ENCODE assay signal across 13 cellular contexts in genomic region chr2:216665717-216666116, GRCh38. TPM values are rescaled to one million over a fixed set of nuclear protein-coding genes. Genes with fewer than 3 reads are reported as not detected.
DNase-seq lines count a peak whose midpoint lies in the region; ATAC-seq, FAIRE-seq and TF ChIP-seq lines count a peak whose summit lies in the region.
"Had no signal": no experiment of that assay in that cellular context is flagged by ENCODE, and none has a peak within 500 bp of the region (broad histone marks: within the 10 kb centered on the region; RNA-seq: fewer than 3 reads in every experiment).

No MANE protein-coding gene starts in this region.

- WGBS in esophagus muscularis mucosa: 26% methylated on average over 6 of the region's 12 CpGs

- H3K4me3 Mint-ChIP-seq in GM23338 (no peak overlapping the region), nephron progenitor cell (no peak overlapping the region)
- H3K4me3 Mint-ChIP-seq in activated CD8-positive, alpha-beta memory T cell treated with anti-CD3 and anti-CD28 coated beads, Interleukin-2, amount 10 ng/mL, durations not matched to agents 7 days and 5 days: no peak overlapping the region
- H3K4me3 Mint-ChIP-seq: CD8-positive, alpha-beta T cell had no signal

- peak; percentile 86 for ATAC-seq in GM23338
- no peak for ATAC-seq in activated CD8-positive, alpha-beta memory T cell treated with anti-CD3 and anti-CD28 coated beads, Interleukin-2, amount 10 ng/mL, durations not matched to agents 7 days and 5 days

- 0 out of 2 replicates have a peak, but pooled peaks cover 4% of the 10 kb centered on the region for H4K20me1 ChIP-seq in GM23338 (replicated peaks; ENCODE audit: insufficient read depth)

- H3K36me3 Mint-ChIP-seq in GM23338 (ENCODE audit: low read depth) (peaks cover 36% of the 10 kb centered on the region), nephron progenitor cell (ENCODE audit: low read depth) (peaks cover 18% of the 10 kb centered on the region)
- no peaks in the 10 kb centered on the region for H3K36me3 Mint-ChIP-seq in activated CD8-positive, alpha-beta memory T cell treated with anti-CD3 and anti-CD28 coated beads, Interleukin-2, amount 10 ng/mL, durations not matched to agents 7 days and 5 days
- H3K36me3 Mint-ChIP-seq: CD8-positive, alpha-beta T cell had no signal

- DNase-seq in GM23338 (ENCODE audit: low spot score) (peak; percentile 90), NCI-H510A treated with DMSO at 0.1 percent for 48 hours (lab: John Stamatoyannopoulos, UW) (peak; percentile 80), esophagus muscularis mucosa (ENCODE audit: extremely low spot score) (no peak), nephron progenitor cell (peak; percentile 69), urothelium cell line (ENCODE audit: low spot score) (no peak), SW 1271 (lab: John Stamatoyannopoulos, UW) (no peak), EL (no peak)
- DNase-seq in activated CD8-positive, alpha-beta memory T cell treated with anti-CD3 and anti-CD28 coated beads, Interleukin-2, amount 10 ng/mL, durations not matched to agents 7 days and 5 days: no peak
- DNase-seq: activated CD8-positive, alpha-beta memory T cell treated with anti-CD3 and anti-CD28 coated beads for 24 hours; CD8-positive, alpha-beta T cell; NCI-H187 had no signal

- no peaks in the 10 kb centered on the region for H3K27me3 ChIP-seq in GM23338 (ENCODE audit: insufficient read depth)
- no peaks in the 10 kb centered on the region for H3K27me3 ChIP-seq in esophagus muscularis mucosa
- H3K27me3 ChIP-seq: adrenal gland had no signal

- H3K27ac ChIP-seq in GM23338 (ENCODE audit: low read depth): 0 out of 2 replicates have a peak overlapping the region, but pooled peaks have one; percentile 63
- peak overlapping the region; percentile 55 to 70 (median 66) for H3K27ac ChIP-seq in esophagus muscularis mucosa (replicated peaks in 1 of 4)
- H3K27ac ChIP-seq: adrenal gland had no signal

- H3K27me3 Mint-ChIP-seq in GM23338 (ENCODE audit: insufficient read depth, low read depth, poor library complexity): peaks cover 20% of the 10 kb centered on the region
- H3K27me3 Mint-ChIP-seq in nephron progenitor cell (ENCODE audit: low read depth, poor library complexity): peaks cover 4% of the 10 kb centered on the region
- H3K27me3 Mint-ChIP-seq in activated CD8-positive, alpha-beta memory T cell treated with anti-CD3 and anti-CD28 coated beads, Interleukin-2, amount 10 ng/mL, durations not matched to agents 7 days and 5 days: peaks cover 2% of the 10 kb centered on the region

- H3K27ac Mint-ChIP-seq in GM23338 (no peak overlapping the region), nephron progenitor cell (no peak overlapping the region)
- H3K27ac Mint-ChIP-seq in activated CD8-positive, alpha-beta memory T cell treated with anti-CD3 and anti-CD28 coated beads, Interleukin-2, amount 10 ng/mL, durations not matched to agents 7 days and 5 days: no peak overlapping the region
- H3K27ac Mint-ChIP-seq: CD8-positive, alpha-beta T cell had no signal

- H3K4me3 ChIP-seq in GM23338 (no peak overlapping the region), esophagus muscularis mucosa (no peak overlapping the region)
- H3K4me3 ChIP-seq: adrenal gland had no signal

- H3K4me1 Mint-ChIP-seq in GM23338: peaks cover 22% of the 10 kb centered on the region
- H3K4me1 Mint-ChIP-seq in nephron progenitor cell: peaks cover 29% of the 10 kb centered on the region
- no peaks in the 10 kb centered on the region for H3K4me1 Mint-ChIP-seq in activated CD8-positive, alpha-beta memory T cell treated with anti-CD3 and anti-CD28 coated beads, Interleukin-2, amount 10 ng/mL, durations not matched to agents 7 days and 5 days

- H3F3A ChIP-seq in GM23338 (replicated peaks; ENCODE audit: low read depth): 0 out of 2 replicates have a peak, but pooled peaks cover 6% of the 10 kb centered on the region

- H3K36me3 ChIP-seq in GM23338 (ENCODE audit: insufficient read depth): 0 out of 2 replicates have a peak, but pooled peaks cover 6% of the 10 kb centered on the region
- H3K36me3 ChIP-seq in esophagus muscularis mucosa: peaks cover 0 to 34% (median 29%) of the 10 kb centered on the region in 4 donors
- H3K36me3 ChIP-seq: adrenal gland had no signal

- TF ChIP-seq EP300 in esophagus muscularis mucosa (IDR thresholded peaks at IDR 0.05): no peak

- H3K4me1 ChIP-seq in GM23338 (ENCODE audit: insufficient read depth): peaks cover 19% of the 10 kb centered on the region
- peaks cover 19 to 37% (median 25%) of the 10 kb centered on the region in 4 donors for H3K4me1 ChIP-seq in esophagus muscularis mucosa

- TF ChIP-seq CTCF in GM23338 (conservative IDR thresholded peaks at IDR 0.05; ENCODE audit: low read depth in 2 of 2): 0 out of 4 replicates have a peak, but pooled peaks of 1 of the 2 experiments have one; percentile 15
- TF ChIP-seq CTCF in esophagus muscularis mucosa (IDR thresholded peaks at IDR 0.05): peak in 1 of 3 experiments; percentile 7
- TF ChIP-seq CTCF in nephron progenitor cell (IDR thresholded peaks at IDR 0.05): no peak

- CTCF ChIA-PET in activated CD8-positive, alpha-beta memory T cell treated with anti-CD3 and anti-CD28 coated beads, Interleukin-2, amount 10 ng/mL, durations not matched to agents 7 days and 5 days (lab: Charles Lee): interaction anchor here (0.6 to 10.7 kb wide), 11 partner anchors 9 to 556 kb away, joined by 3 to 181 read pairs (median 4); partner anchors contain the start of gene XRCC5

- no peaks in the 10 kb centered on the region for H3K79me2 ChIP-seq in GM23338 (replicated peaks; ENCODE audit: insufficient read depth)

- no peaks in the 10 kb centered on the region for H3K9me2 ChIP-seq in GM23338 (ENCODE audit: insufficient read depth)

- no peak for TF ChIP-seq POLR2A in esophagus muscularis mucosa (IDR thresholded peaks at IDR 0.05; ENCODE audit: low read depth)

- H3K9me3 Mint-ChIP-seq in GM23338 (no peaks in the 10 kb centered on the region), nephron progenitor cell (no peaks in the 10 kb centered on the region)
- no peaks in the 10 kb centered on the region for H3K9me3 Mint-ChIP-seq in activated CD8-positive, alpha-beta memory T cell treated with anti-CD3 and anti-CD28 coated beads, Interleukin-2, amount 10 ng/mL, durations not matched to agents 7 days and 5 days (ENCODE audit: low read depth)
- H3K9me3 Mint-ChIP-seq: CD8-positive, alpha-beta T cell had no signal

- intact Hi-C loops in esophagus muscularis mucosa (cut with DNase I): loop anchor here (1.0 kb wide), 1 partner anchor 146 kb away; no protein-coding TSS in a partner anchor

- peak overlapping the region; percentile 70 for H3K4me2 ChIP-seq in GM23338

- no peak overlapping the region for H2AFZ ChIP-seq in GM23338

- no peaks in the 10 kb centered on the region for H3K9me3 ChIP-seq in esophagus muscularis mucosa
- H3K9me3 ChIP-seq: adrenal gland had no signal

- no peak for FAIRE-seq in urothelium cell line (lab: Jason Lieb, UNC)

RNA-seq across cellular contexts. Expression of gene IGFBP5, which starts 29.6 kb away (rescaled TPM):
- total RNA-seq in GM23338 (2014; rRNA removed; shearing (Covaris generic)): 0.74 and 2.5 TPM in 2 replicates
- 0.43 and 0.70 TPM in 2 replicates for polyA plus RNA-seq in GM23338 (2016; fragmentation: Nextera tagmentation; extraction: Ambion mirVana)
- 1,000 to 10,000 TPM in 1 of 4 donors, 100 to 1,000 TPM in 3; 547 to 1,471 (median 705) TPM for total RNA-seq in esophagus muscularis mucosa
- under 1 TPM in 1 of 2 experiments, not detected in 1; 0.02 TPM for total RNA-seq in activated CD8-positive, alpha-beta memory T cell treated with anti-CD3 and anti-CD28 coated beads, Interleukin-2, amount 10 ng/mL, durations not matched to agents 7 days and 5 days
- total RNA-seq: CD8-positive, alpha-beta T cell; HT-29 had no signal

RNA-seq across cellular contexts. Expression of gene IGFBP2, which starts 32.5 kb away (rescaled TPM):
- total RNA-seq in GM23338 (2014; rRNA removed; shearing (Covaris generic)): 309 and 364 TPM in 2 replicates
- polyA plus RNA-seq in GM23338 (2016; fragmentation: Nextera tagmentation; extraction: Ambion mirVana): 177 and 235 TPM in 2 replicates
- total RNA-seq in esophagus muscularis mucosa: 100 to 1,000 TPM; 188 to 446 (median 280) TPM
- total RNA-seq in activated CD8-positive, alpha-beta memory T cell treated with anti-CD3 and anti-CD28 coated beads, Interleukin-2, amount 10 ng/mL, durations not matched to agents 7 days and 5 days: 1 to 10 TPM in 1 of 2 experiments, under 1 TPM in 1; 0.96 to 3.5 TPM

Comparison
In these comparisons a context has a peak if more than half of its experiments do, and no peak if none do; other contexts are left out.
1. DNase-seq: peak in GM23338 (single experiment), NCI-H510A treated with DMSO at 0.1 percent for 48 hours (single experiment) and nephron progenitor cell (single experiment); none in esophagus muscularis mucosa (single experiment), urothelium cell line (single experiment), activated CD8-positive, alpha-beta memory T cell treated with anti-CD3 and anti-CD28 coated beads, Interleukin-2, amount 10 ng/mL, durations not matched to agents 7 days and 5 days (single experiment), SW 1271 (0 of 2) and EL (single experiment).
2. RNA of gene IGFBP5, which starts 29.6 kb away (total RNA-seq): 547 to 1,471 TPM in esophagus muscularis mucosa; 0.74 to 2.5 TPM in GM23338 and 0.02 TPM in activated CD8-positive, alpha-beta memory T cell treated with anti-CD3 and anti-CD28 coated beads, Interleukin-2, amount 10 ng/mL, durations not matched to agents 7 days and 5 days; every median in the first group is over 100 times any median in the second.
3. RNA of gene IGFBP2, which starts 32.5 kb away (total RNA-seq): 188 to 446 TPM in esophagus muscularis mucosa and 309 to 364 TPM in GM23338; 0.96 to 3.5 TPM in activated CD8-positive, alpha-beta memory T cell treated with anti-CD3 and anti-CD28 coated beads, Interleukin-2, amount 10 ng/mL, durations not matched to agents 7 days and 5 days; every median in the first group is over 10 times any median in the second.